Comparison of ENCODE assay signal across 16 cellular contexts in genomic region chr17:78121801-78122220, GRCh38. TPM values are rescaled to one million over a fixed set of nuclear protein-coding genes. Genes with fewer than 3 reads are reported as not detected.
DNase-seq lines count a peak whose midpoint lies in the region; ATAC-seq, FAIRE-seq and TF ChIP-seq lines count a peak whose summit lies in the region.
"Had no signal": no experiment of that assay in that cellular context is flagged by ENCODE, and none has a peak within 500 bp of the region (broad histone marks: within the 10 kb centered on the region; RNA-seq: fewer than 3 reads in every experiment).

No MANE protein-coding gene starts in this region.

- peak overlapping the region; percentile 76 for H3K27ac ChIP-seq in DND-41 (ENCODE audit: low read length)
- H3K27ac ChIP-seq: gastroesophageal sphincter, right atrium auricular region, testis had no signal

- intact Hi-C loops in activated T-helper 2 cell treated with anti-CD3 and anti-CD28 coated beads, Interferon-gamma antibody, Interleukin-2, Interleukin-4, amounts not matched to agents 10 μg/mL and 5 μg/mL and 100 μg/mL, durations not matched to agents 14 hours and 24 hours and 36 hours (cut with micrococcal nuclease), result loop anchor here (1.0 to 10.0 kb wide), 3 partner anchors 8 to 1387 kb away; partner anchors contain the start of genes MFSD11, SRSF2 and TMC8

- H3K27me3 Mint-ChIP-seq in activated T-helper 2 cell treated with anti-CD3 and anti-CD28 coated beads, Interferon-gamma antibody, Interleukin-2, Interleukin-4, amounts not matched to agents 10 μg/mL and 5 μg/mL and 100 μg/mL, durations not matched to agents 14 hours and 24 hours and 36 hours (ENCODE audit: low read depth), result no peaks in the 10 kb centered on the region
- no peaks in the 10 kb centered on the region for H3K27me3 Mint-ChIP-seq in natural killer cell treated with Interleukin-12 subunit alpha and Interleukin-12 subunit beta and Interleukin-15 and Interleukin-18, amount 100 ng/mL, for 72 hours

- no peaks in the 10 kb centered on the region for H4K20me1 ChIP-seq in DND-41 (ENCODE audit: insufficient read depth, low read length)

- H3K4me3 Mint-ChIP-seq in activated T-helper 2 cell treated with anti-CD3 and anti-CD28 coated beads, Interferon-gamma antibody, Interleukin-2, Interleukin-4, amounts not matched to agents 10 μg/mL and 5 μg/mL and 100 μg/mL, durations not matched to agents 14 hours and 24 hours and 36 hours (ENCODE audit: low read depth), result peak overlapping the region; percentile 80
- peak overlapping the region; percentile 88 for H3K4me3 Mint-ChIP-seq in natural killer cell treated with Interleukin-12 subunit alpha and Interleukin-12 subunit beta and Interleukin-15 and Interleukin-18, amount 100 ng/mL, for 72 hours

- H2AFZ ChIP-seq in DND-41 (ENCODE audit: low read depth, low read length), result no peak overlapping the region

- H3K27me3 ChIP-seq in DND-41 (ENCODE audit: insufficient read depth, low read length, poor library complexity), result no peaks in the 10 kb centered on the region
- H3K27me3 ChIP-seq: right atrium auricular region, testis had no signal

- peak overlapping the region; percentile 45 for H3K4me2 ChIP-seq in DND-41 (ENCODE audit: insufficient read depth, low read length)
- H3K4me2 ChIP-seq: SK-N-SH had no signal

- peak overlapping the region in 1 of 2 experiments; percentile 25; a peak in 2 of 4 replicates for H3K4me3 ChIP-seq in DND-41 (ENCODE audit: low read depth in 1 of 2, low read length in 2 of 2)
- H3K4me3 ChIP-seq in Jurkat, Clone E6-1 (ENCODE audit: low read length), result peak overlapping the region; percentile 28
- H3K4me3 ChIP-seq: gastroesophageal sphincter, right atrium auricular region, testis had no signal

- H3K27ac Mint-ChIP-seq in activated T-helper 2 cell treated with anti-CD3 and anti-CD28 coated beads, Interferon-gamma antibody, Interleukin-2, Interleukin-4, amounts not matched to agents 10 μg/mL and 5 μg/mL and 100 μg/mL, durations not matched to agents 14 hours and 24 hours and 36 hours, result peak overlapping the region; percentile 55
- H3K27ac Mint-ChIP-seq in natural killer cell treated with Interleukin-12 subunit alpha and Interleukin-12 subunit beta and Interleukin-15 and Interleukin-18, amount 100 ng/mL, for 72 hours, result peak overlapping the region; percentile 83 to 89

- H3K79me2 ChIP-seq in DND-41 (ENCODE audit: insufficient read depth, low read length), result no peaks in the 10 kb centered on the region

- H3K4me1 ChIP-seq in DND-41 (ENCODE audit: insufficient read depth, low read length), result peaks cover 39% of the 10 kb centered on the region

- peak overlapping the region; percentile 39 for H3K9ac ChIP-seq in DND-41 (ENCODE audit: low read depth, low read length)
- H3K9ac ChIP-seq: SK-N-SH had no signal

- ATAC-seq in DND-41 (ENCODE audit: insufficient read depth, low read depth), result no peak; the same call in 2 of the 3 replicates
- peak; percentile 1 to 2 for ATAC-seq in natural killer cell treated with Interleukin-12 subunit alpha and Interleukin-12 subunit beta and Interleukin-15 and Interleukin-18, amount 100 ng/mL, for 72 hours
- ATAC-seq: gastroesophageal sphincter had no signal

- no peak for TF ChIP-seq CTCF in DND-41 (IDR thresholded peaks at IDR 0.05; ENCODE audit: borderline replicate concordance, extremely low read depth, low read length, poor library complexity, severe bottlenecking)

- H3K9me3 ChIP-seq in DND-41 (ENCODE audit: insufficient read depth, low read length, severe bottlenecking), result no peaks in the 10 kb centered on the region
- H3K9me3 ChIP-seq: gastroesophageal sphincter, right atrium auricular region, SK-N-SH, testis had no signal

- FAIRE-seq in HTR-8/SVneo (lab: Jason Lieb, UNC), result no peak

- peaks cover 51% of the 10 kb centered on the region for H3K4me1 Mint-ChIP-seq in activated T-helper 2 cell treated with anti-CD3 and anti-CD28 coated beads, Interferon-gamma antibody, Interleukin-2, Interleukin-4, amounts not matched to agents 10 μg/mL and 5 μg/mL and 100 μg/mL, durations not matched to agents 14 hours and 24 hours and 36 hours (ENCODE audit: low read depth)
- peaks cover 34 to 50% of the 10 kb centered on the region in 2 donors for H3K4me1 Mint-ChIP-seq in natural killer cell treated with Interleukin-12 subunit alpha and Interleukin-12 subunit beta and Interleukin-15 and Interleukin-18, amount 100 ng/mL, for 72 hours (ENCODE audit: low read depth in 2 of 2)

- H3K36me3 ChIP-seq in DND-41 (ENCODE audit: insufficient read depth, low read length), result peaks cover 17% of the 10 kb centered on the region

- DNase-seq in DND-41 (no peak), HTR-8/SVneo (ENCODE audit: insufficient read length, low spot score) (no peak), NCI-H2171 (lab: John Stamatoyannopoulos, UW) (no peak), NCI-H345 (lab: John Stamatoyannopoulos, UW) (no peak)
- no peak for DNase-seq in Jurkat, Clone E6-1 (ENCODE audit: low read depth, low spot score)
- DNase-seq in activated T-helper 2 cell treated with anti-CD3 and anti-CD28 coated beads, Interferon-gamma antibody, Interleukin-2, Interleukin-4, amounts not matched to agents 10 μg/mL and 5 μg/mL and 100 μg/mL, durations not matched to agents 14 hours and 24 hours and 36 hours (ENCODE audit: low spot score), result no peak
- no peak for DNase-seq in natural killer cell treated with Interleukin-12 subunit alpha and Interleukin-12 subunit beta and Interleukin-15 and Interleukin-18, amount 100 ng/mL, for 72 hours (ENCODE audit: low spot score)
- DNase-seq: GOT3, islet precursor cell, NCI-H1417 treated with DMSO at 0.1 percent for 48 hours, NCI-H774, SK-N-SH, testis had no signal

- H3K9me3 Mint-ChIP-seq in activated T-helper 2 cell treated with anti-CD3 and anti-CD28 coated beads, Interferon-gamma antibody, Interleukin-2, Interleukin-4, amounts not matched to agents 10 μg/mL and 5 μg/mL and 100 μg/mL, durations not matched to agents 14 hours and 24 hours and 36 hours, result no peaks in the 10 kb centered on the region
- no peaks in the 10 kb centered on the region for H3K9me3 Mint-ChIP-seq in natural killer cell treated with Interleukin-12 subunit alpha and Interleukin-12 subunit beta and Interleukin-15 and Interleukin-18, amount 100 ng/mL, for 72 hours

- H3K36me3 Mint-ChIP-seq in activated T-helper 2 cell treated with anti-CD3 and anti-CD28 coated beads, Interferon-gamma antibody, Interleukin-2, Interleukin-4, amounts not matched to agents 10 μg/mL and 5 μg/mL and 100 μg/mL, durations not matched to agents 14 hours and 24 hours and 36 hours (ENCODE audit: low read depth), result peaks cover 62% of the 10 kb centered on the region
- H3K36me3 Mint-ChIP-seq in natural killer cell treated with Interleukin-12 subunit alpha and Interleukin-12 subunit beta and Interleukin-15 and Interleukin-18, amount 100 ng/mL, for 72 hours, result peaks cover 7% of the 10 kb centered on the region

RNA-seq across cellular contexts. Expression of gene TMC6, which starts 6.7 kb away (rescaled TPM):
- polyA plus RNA-seq in Jurkat, Clone E6-1 (2012; ENCODE audit: insufficient read depth, insufficient read length), result 82.5 TPM
- total RNA-seq in activated T-helper 2 cell treated with anti-CD3 and anti-CD28 coated beads, Interferon-gamma antibody, Interleukin-2, Interleukin-4, amounts not matched to agents 10 μg/mL and 5 μg/mL and 100 μg/mL, durations not matched to agents 14 hours and 24 hours and 36 hours, result 240 and 241 TPM in 2 replicates
- 100 to 1,000 TPM; 282 to 351 TPM for total RNA-seq in natural killer cell treated with Interleukin-12 subunit alpha and Interleukin-12 subunit beta and Interleukin-15 and Interleukin-18, amount 100 ng/mL, for 72 hours

RNA-seq across cellular contexts. Expression of gene TMC8, which starts 8.8 kb away (rescaled TPM):
- 73.5 TPM for polyA plus RNA-seq in Jurkat, Clone E6-1 (2012; ENCODE audit: insufficient read depth, insufficient read length)
- 196 and 208 TPM in 2 replicates for total RNA-seq in activated T-helper 2 cell treated with anti-CD3 and anti-CD28 coated beads, Interferon-gamma antibody, Interleukin-2, Interleukin-4, amounts not matched to agents 10 μg/mL and 5 μg/mL and 100 μg/mL, durations not matched to agents 14 hours and 24 hours and 36 hours
- 100 to 1,000 TPM in 1 of 2 donors, 10 to 100 TPM in 1; 87.1 to 209 TPM for total RNA-seq in natural killer cell treated with Interleukin-12 subunit alpha and Interleukin-12 subunit beta and Interleukin-15 and Interleukin-18, amount 100 ng/mL, for 72 hours

RNA-seq across cellular contexts. Expression of gene C17orf99, which starts 24.4 kb away (rescaled TPM):
- not detected for polyA plus RNA-seq in Jurkat, Clone E6-1 (2012; ENCODE audit: insufficient read depth, insufficient read length)
- total RNA-seq in activated T-helper 2 cell treated with anti-CD3 and anti-CD28 coated beads, Interferon-gamma antibody, Interleukin-2, Interleukin-4, amounts not matched to agents 10 μg/mL and 5 μg/mL and 100 μg/mL, durations not matched to agents 14 hours and 24 hours and 36 hours, result not detected in 2 replicates
- total RNA-seq in natural killer cell treated with Interleukin-12 subunit alpha and Interleukin-12 subunit beta and Interleukin-15 and Interleukin-18, amount 100 ng/mL, for 72 hours, result not detected
- total RNA-seq: aorta, gastroesophageal sphincter, right atrium auricular region had no signal
- polyA plus RNA-seq: SK-N-SH had no signal

RNA-seq across cellular contexts. Expression of gene SYNGR2, which starts 46.6 kb away (rescaled TPM):
- polyA plus RNA-seq in Jurkat, Clone E6-1 (2012; ENCODE audit: insufficient read depth, insufficient read length), result 56.8 TPM
- total RNA-seq in activated T-helper 2 cell treated with anti-CD3 and anti-CD28 coated beads, Interferon-gamma antibody, Interleukin-2, Interleukin-4, amounts not matched to agents 10 μg/mL and 5 μg/mL and 100 μg/mL, durations not matched to agents 14 hours and 24 hours and 36 hours, result 92.5 and 92.9 TPM in 2 replicates
- total RNA-seq in natural killer cell treated with Interleukin-12 subunit alpha and Interleukin-12 subunit beta and Interleukin-15 and Interleukin-18, amount 100 ng/mL, for 72 hours, result 100 to 1,000 TPM in 1 of 2 donors, 10 to 100 TPM in 1; 84.9 to 120 TPM
